ENCODE assay signal across 22 cellular contexts in genomic region chr16:47979783-47980182, GRCh38.
"Had no signal": no experiment of that assay in that cellular context is flagged by ENCODE, and none has a peak within 500 bp of the region (broad histone marks: within the 10 kb centered on the region; RNA-seq: fewer than 3 reads in every experiment).

No MANE protein-coding gene starts in this region.

- H3K36me3 ChIP-seq: colonic mucosa, stomach had no signal

- H3K27me3 ChIP-seq: colonic mucosa, hepatocyte, stomach had no signal

- H3K9me3 ChIP-seq: colonic mucosa, psoas muscle, stomach had no signal

- DNase-seq: colonic mucosa; effector CD4-positive, alpha-beta T cell; endodermal cell; erythroblast; foreskin melanocyte; head of caudate nucleus; kidney; left colon; left ventricle myocardium superior; mesenchymal stem cell; midbrain; naive thymus-derived CD4-positive, alpha-beta T cell; nephron progenitor cell; psoas muscle; stimulated activated CD4-positive, alpha-beta T cell treated with anti-CD3 and anti-CD28 coated beads, Interleukin-2, amount 100 ng/mL, for 24 hours; stimulated activated naive CD4-positive, alpha-beta T cell; stomach; substantia nigra had no signal

- H3K27ac ChIP-seq: colonic mucosa, hepatocyte, psoas muscle, skin epidermis, stomach had no signal

- ATAC-seq: left colon; left ventricle myocardium superior; naive thymus-derived CD4-positive, alpha-beta T cell; psoas muscle; sciatic nerve had no signal

- H3K4me3 ChIP-seq: colonic mucosa, hepatocyte, lung, psoas muscle, skin epidermis, stomach had no signal

- H3K4me1 ChIP-seq: colonic mucosa, stomach had no signal
